Comparison of ENCODE assay signal across 8 cellular contexts in genomic region chr15:40044717-40045571, GRCh38. TPM values are rescaled to one million over a fixed set of nuclear protein-coding genes. Genes with fewer than 3 reads are reported as not detected.
A peak's percentile ranks its signal among the peaks of the same experiment; 100 is the strongest.
DNase-seq lines count a peak whose midpoint lies in the region; ATAC-seq, FAIRE-seq and TF ChIP-seq lines count a peak whose summit lies in the region.

No MANE protein-coding gene starts in this region.

- peak overlapping the region; percentile 49 to 74 (median 66) for H3K4me3 Mint-ChIP-seq in brain

- H3K9me3 Mint-ChIP-seq in brain, result no peaks in the 10 kb centered on the region

- peak; percentile 95 for FAIRE-seq in GM18507 (lab: Jason Lieb, UNC)

- peak overlapping the region; percentile 15 to 84 (median 58) for H3K27ac Mint-ChIP-seq in brain

- peak; percentile 73 for ATAC-seq in HG02973 (IDR thresholded peaks at IDR 0.05; ENCODE audit: unreplicated experiment)

- peaks cover 43% of the 10 kb centered on the region for H3K4me1 Mint-ChIP-seq in brain

- TF ChIP-seq CTCF in brain (conservative IDR thresholded peaks at IDR 0.05), result peak; percentile 95 to 97

- DNase-seq in 8988T (peak; percentile 82), GM18507 (ENCODE audit: extremely low spot score, insufficient read length, low read depth) (peak; percentile 75), NCI-H2029 (lab: John Stamatoyannopoulos, UW) (peak; percentile 63), UCSD-AML1 (lab: John Stamatoyannopoulos, UW; ENCODE audit: unreplicated experiment) (peak; percentile 86), iris pigment epithelial cell (ENCODE audit: low read depth) (peak; percentile 86)
- peak; percentile 81 for DNase-seq in stimulated activated CD4-positive, alpha-beta T cell treated with anti-CD3 and anti-CD28 coated beads, Interleukin-12 subunit alpha, Interleukin-12 subunit beta, amount 100 ng/mL, for 4 hours

- no peaks in the 10 kb centered on the region for H3K36me3 Mint-ChIP-seq in brain

- H3K27me3 Mint-ChIP-seq in brain, result peaks cover 3% of the 10 kb centered on the region

RNA-seq across cellular contexts. Expression of gene SRP14, which starts 6.0 kb away (rescaled TPM):
- polyA plus RNA-seq in brain (ENCODE audit: insufficient read depth, low read depth, low replicate concordance), result 457 TPM

Comparison
In these comparisons a context has a peak if more than half of its experiments do, and no peak if none do; other contexts are left out.
1. Peak in every context shown above with its lines: DNase-seq and ATAC-seq.